1 cellular context compared by ENCODE assay signal in the genomic region with DNA sequence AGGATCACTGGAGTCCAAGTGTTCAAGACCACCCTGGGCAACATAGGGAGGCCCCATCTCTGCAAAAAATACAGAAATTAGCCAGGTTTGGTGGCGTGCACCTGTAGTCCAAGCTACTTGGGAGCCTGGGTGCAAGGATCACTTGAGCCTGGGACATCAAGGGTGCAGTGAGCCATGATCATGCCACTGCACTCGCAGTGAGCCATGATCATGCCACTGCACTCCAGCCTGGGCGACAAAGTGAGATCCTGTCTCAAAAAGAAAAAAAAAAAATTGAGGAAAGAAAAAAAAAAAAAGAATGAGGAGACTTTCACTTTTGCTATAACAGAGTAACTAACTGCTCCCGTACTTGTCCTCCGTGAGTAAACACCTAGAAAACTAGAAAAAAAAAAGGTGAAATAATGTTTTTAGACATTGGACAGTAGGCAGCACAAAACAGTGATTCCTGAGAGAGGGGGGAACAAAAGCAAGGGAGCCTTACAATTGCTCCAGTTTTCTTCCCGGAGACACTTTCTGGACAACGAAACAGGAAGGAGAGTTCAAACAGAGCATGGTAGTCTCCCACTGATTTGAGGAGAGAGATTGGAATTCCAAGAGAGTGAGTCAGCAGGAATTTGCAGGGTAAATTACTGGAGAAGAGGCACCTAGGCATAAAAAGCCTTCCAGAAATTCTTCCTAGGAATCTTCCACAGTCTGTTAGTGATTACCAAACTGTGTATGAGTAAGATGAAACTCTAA.
TF ChIP-seq lines count a peak whose summit lies in the region.

No MANE protein-coding gene starts in this region.

TF ChIP-seq in HepG2, 621 proteins besides CTCF, POLR2A, EP300 and RAD21 (continues in another document):
- TF ChIP-seq, protein P1, sequence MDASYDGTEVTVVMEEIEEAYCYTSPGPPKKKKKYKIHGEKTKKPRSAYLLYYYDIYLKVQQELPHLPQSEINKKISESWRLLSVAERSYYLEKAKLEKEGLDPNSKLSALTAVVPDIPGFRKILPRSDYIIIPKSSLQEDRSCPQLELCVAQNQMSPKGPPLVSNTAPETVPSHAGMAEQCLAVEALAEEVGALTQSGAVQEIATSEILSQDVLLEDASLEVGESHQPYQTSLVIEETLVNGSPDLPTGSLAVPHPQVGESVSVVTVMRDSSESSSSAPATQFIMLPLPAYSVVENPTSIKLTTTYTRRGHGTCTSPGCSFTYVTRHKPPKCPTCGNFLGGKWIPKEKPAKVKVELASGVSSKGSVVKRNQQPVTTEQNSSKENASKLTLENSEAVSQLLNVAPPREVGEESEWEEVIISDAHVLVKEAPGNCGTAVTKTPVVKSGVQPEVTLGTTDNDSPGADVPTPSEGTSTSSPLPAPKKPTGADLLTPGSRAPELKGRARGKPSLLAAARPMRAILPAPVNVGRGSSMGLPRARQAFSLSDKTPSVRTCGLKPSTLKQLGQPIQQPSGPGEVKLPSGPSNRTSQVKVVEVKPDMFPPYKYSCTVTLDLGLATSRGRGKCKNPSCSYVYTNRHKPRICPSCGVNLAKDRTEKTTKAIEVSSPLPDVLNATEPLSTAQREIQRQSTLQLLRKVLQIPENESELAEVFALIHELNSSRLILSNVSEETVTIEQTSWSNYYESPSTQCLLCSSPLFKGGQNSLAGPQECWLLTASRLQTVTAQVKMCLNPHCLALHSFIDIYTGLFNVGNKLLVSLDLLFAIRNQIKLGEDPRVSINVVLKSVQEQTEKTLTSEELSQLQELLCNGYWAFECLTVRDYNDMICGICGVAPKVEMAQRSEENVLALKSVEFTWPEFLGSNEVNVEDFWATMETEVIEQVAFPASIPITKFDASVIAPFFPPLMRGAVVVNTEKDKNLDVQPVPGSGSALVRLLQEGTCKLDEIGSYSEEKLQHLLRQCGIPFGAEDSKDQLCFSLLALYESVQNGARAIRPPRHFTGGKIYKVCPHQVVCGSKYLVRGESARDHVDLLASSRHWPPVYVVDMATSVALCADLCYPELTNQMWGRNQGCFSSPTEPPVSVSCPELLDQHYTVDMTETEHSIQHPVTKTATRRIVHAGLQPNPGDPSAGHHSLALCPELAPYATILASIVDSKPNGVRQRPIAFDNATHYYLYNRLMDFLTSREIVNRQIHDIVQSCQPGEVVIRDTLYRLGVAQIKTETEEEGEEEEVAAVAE (CRISPR knock-in tag; IDR thresholded peaks at IDR 0.05; ENCODE audit: borderline replicate concordance): no peak
- TF ChIP-seq, protein P2, sequence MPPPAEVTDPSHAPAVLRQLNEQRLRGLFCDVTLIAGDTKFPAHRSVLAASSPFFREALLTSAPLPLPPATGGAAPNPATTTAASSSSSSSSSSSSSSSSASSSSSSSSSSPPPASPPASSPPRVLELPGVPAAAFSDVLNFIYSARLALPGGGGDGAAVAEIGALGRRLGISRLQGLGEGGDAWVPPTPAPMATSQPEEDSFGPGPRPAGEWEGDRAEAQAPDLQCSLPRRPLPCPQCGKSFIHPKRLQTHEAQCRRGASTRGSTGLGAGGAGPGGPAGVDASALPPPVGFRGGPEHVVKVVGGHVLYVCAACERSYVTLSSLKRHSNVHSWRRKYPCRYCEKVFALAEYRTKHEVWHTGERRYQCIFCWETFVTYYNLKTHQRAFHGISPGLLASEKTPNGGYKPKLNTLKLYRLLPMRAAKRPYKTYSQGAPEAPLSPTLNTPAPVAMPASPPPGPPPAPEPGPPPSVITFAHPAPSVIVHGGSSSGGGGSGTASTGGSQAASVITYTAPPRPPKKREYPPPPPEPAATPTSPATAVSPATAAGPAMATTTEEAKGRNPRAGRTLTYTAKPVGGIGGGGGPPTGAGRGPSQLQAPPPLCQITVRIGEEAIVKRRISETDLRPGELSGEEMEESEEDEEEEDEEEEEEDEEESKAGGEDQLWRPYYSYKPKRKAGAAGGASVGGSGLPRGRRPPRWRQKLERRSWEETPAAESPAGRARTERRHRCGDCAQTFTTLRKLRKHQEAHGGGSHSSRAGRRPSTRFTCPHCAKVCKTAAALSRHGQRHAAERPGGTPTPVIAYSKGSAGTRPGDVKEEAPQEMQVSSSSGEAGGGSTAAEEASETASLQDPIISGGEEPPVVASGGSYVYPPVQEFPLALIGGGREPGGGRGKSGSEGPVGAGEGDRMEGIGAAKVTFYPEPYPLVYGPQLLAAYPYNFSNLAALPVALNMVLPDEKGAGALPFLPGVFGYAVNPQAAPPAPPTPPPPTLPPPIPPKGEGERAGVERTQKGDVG (CRISPR knock-in tag; IDR thresholded peaks at IDR 0.05; ENCODE audit: borderline replicate concordance): no peak
- no peak for TF ChIP-seq NFYC (CRISPR knock-in tag; IDR thresholded peaks at IDR 0.05)
- TF ChIP-seq TP53 (CRISPR knock-in tag; conservative IDR thresholded peaks at IDR 0.05): no peak
- no peak for TF ChIP-seq CSRNP1 (CRISPR knock-in tag; IDR thresholded peaks at IDR 0.05)
- TF ChIP-seq MEIS1 (CRISPR knock-in tag; IDR thresholded peaks at IDR 0.05; ENCODE audit: borderline replicate concordance): no peak
- no peak for TF ChIP-seq AHR (CRISPR knock-in tag; IDR thresholded peaks at IDR 0.05)
- TF ChIP-seq, protein P3, sequence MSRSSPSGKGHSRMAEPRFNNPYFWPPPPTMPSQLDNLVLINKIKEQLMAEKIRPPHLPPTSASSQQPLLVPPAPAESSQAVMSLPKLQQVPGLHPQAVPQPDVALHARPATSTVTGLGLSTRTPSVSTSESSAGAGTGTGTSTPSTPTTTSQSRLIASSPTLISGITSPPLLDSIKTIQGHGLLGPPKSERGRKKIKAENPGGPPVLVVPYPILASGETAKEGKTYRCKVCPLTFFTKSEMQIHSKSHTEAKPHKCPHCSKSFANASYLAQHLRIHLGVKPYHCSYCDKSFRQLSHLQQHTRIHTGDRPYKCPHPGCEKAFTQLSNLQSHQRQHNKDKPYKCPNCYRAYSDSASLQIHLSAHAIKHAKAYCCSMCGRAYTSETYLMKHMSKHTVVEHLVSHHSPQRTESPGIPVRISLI (CRISPR knock-in tag; IDR thresholded peaks at IDR 0.05; ENCODE audit: borderline replicate concordance): peak; percentile 37; the same call in 1 of the 2 replicates
- TF ChIP-seq ZNF143 (CRISPR knock-in tag; IDR thresholded peaks at IDR 0.05): no peak
- no peak for TF ChIP-seq PHF8 (CRISPR knock-in tag; IDR thresholded peaks at IDR 0.05)
- no peak for TF ChIP-seq ZNF839 (CRISPR knock-in tag; IDR thresholded peaks at IDR 0.05; ENCODE audit: borderline replicate concordance)
- TF ChIP-seq ZBED4 (CRISPR knock-in tag; IDR thresholded peaks at IDR 0.05; ENCODE audit: borderline replicate concordance): no peak
- TF ChIP-seq ASH2L (IDR thresholded peaks at IDR 0.05; ENCODE audit: insufficient read length, low read depth, low read length): no peak
- TF ChIP-seq, protein P4, sequence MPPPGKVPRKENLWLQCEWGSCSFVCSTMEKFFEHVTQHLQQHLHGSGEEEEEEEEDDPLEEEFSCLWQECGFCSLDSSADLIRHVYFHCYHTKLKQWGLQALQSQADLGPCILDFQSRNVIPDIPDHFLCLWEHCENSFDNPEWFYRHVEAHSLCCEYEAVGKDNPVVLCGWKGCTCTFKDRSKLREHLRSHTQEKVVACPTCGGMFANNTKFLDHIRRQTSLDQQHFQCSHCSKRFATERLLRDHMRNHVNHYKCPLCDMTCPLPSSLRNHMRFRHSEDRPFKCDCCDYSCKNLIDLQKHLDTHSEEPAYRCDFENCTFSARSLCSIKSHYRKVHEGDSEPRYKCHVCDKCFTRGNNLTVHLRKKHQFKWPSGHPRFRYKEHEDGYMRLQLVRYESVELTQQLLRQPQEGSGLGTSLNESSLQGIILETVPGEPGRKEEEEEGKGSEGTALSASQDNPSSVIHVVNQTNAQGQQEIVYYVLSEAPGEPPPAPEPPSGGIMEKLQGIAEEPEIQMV (CRISPR knock-in tag; IDR thresholded peaks at IDR 0.05; ENCODE audit: low read depth): no peak
- TF ChIP-seq SNAI1 (CRISPR knock-in tag; IDR thresholded peaks at IDR 0.05; ENCODE audit: borderline replicate concordance): no peak
- no peak for TF ChIP-seq FOXC1 (CRISPR knock-in tag; IDR thresholded peaks at IDR 0.05; ENCODE audit: borderline replicate concordance)
- TF ChIP-seq BCL6 (CRISPR knock-in tag; IDR thresholded peaks at IDR 0.05): no peak
- no peak for TF ChIP-seq ZNF331 (CRISPR knock-in tag; IDR thresholded peaks at IDR 0.05)
- no peak for TF ChIP-seq SP2 (CRISPR knock-in tag; IDR thresholded peaks at IDR 0.05)
- TF ChIP-seq TEAD3 (CRISPR knock-in tag; optimal IDR thresholded peaks at IDR 0.05; ENCODE audit: borderline replicate concordance): peak; percentile 27
- TF ChIP-seq ZNF512 (CRISPR knock-in tag; IDR thresholded peaks at IDR 0.05): no peak
- TF ChIP-seq TMF1 (CRISPR knock-in tag; IDR thresholded peaks at IDR 0.05; ENCODE audit: low read depth): no peak
- TF ChIP-seq PHF20 (CRISPR knock-in tag; IDR thresholded peaks at IDR 0.05): no peak
- TF ChIP-seq NBN (conservative IDR thresholded peaks at IDR 0.05): no peak
- TF ChIP-seq ZMYM3 (CRISPR knock-in tag; IDR thresholded peaks at IDR 0.05): peak; percentile 81
- no peak for TF ChIP-seq ZNF121 (CRISPR knock-in tag; IDR thresholded peaks at IDR 0.05)
- TF ChIP-seq FOSL2 (CRISPR knock-in tag; IDR thresholded peaks at IDR 0.05): peak; percentile 71
- TF ChIP-seq, protein P5, sequence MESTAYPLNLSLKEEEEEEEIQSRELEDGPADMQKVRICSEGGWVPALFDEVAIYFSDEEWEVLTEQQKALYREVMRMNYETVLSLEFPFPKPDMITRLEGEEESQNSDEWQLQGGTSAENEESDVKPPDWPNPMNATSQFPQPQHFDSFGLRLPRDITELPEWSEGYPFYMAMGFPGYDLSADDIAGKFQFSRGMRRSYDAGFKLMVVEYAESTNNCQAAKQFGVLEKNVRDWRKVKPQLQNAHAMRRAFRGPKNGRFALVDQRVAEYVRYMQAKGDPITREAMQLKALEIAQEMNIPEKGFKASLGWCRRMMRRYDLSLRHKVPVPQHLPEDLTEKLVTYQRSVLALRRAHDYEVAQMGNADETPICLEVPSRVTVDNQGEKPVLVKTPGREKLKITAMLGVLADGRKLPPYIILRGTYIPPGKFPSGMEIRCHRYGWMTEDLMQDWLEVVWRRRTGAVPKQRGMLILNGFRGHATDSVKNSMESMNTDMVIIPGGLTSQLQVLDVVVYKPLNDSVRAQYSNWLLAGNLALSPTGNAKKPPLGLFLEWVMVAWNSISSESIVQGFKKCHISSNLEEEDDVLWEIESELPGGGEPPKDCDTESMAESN (CRISPR knock-in tag; conservative IDR thresholded peaks at IDR 0.05): no peak
- TF ChIP-seq ZSCAN21 (CRISPR knock-in tag; IDR thresholded peaks at IDR 0.05; ENCODE audit: borderline replicate concordance): no peak
- TF ChIP-seq ZNF740 (CRISPR knock-in tag; IDR thresholded peaks at IDR 0.05): no peak
- TF ChIP-seq, protein P6, sequence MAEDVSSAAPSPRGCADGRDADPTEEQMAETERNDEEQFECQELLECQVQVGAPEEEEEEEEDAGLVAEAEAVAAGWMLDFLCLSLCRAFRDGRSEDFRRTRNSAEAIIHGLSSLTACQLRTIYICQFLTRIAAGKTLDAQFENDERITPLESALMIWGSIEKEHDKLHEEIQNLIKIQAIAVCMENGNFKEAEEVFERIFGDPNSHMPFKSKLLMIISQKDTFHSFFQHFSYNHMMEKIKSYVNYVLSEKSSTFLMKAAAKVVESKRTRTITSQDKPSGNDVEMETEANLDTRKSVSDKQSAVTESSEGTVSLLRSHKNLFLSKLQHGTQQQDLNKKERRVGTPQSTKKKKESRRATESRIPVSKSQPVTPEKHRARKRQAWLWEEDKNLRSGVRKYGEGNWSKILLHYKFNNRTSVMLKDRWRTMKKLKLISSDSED (CRISPR knock-in tag; IDR thresholded peaks at IDR 0.05): no peak
- no peak for TF ChIP-seq ZFP41 (CRISPR knock-in tag; IDR thresholded peaks at IDR 0.05; ENCODE audit: borderline replicate concordance)
- TF ChIP-seq KAT7 (CRISPR knock-in tag; IDR thresholded peaks at IDR 0.05; ENCODE audit: borderline replicate concordance): no peak
